ENCODE assay signal across 23 cellular contexts in genomic region chr3:83842511-83842910, GRCh38.
"Had no signal": no experiment of that assay in that cellular context is flagged by ENCODE, and none has a peak within 500 bp of the region (broad histone marks: within the 10 kb centered on the region; RNA-seq: fewer than 3 reads in every experiment).

No MANE protein-coding gene starts in this region.

- H3K27ac ChIP-seq: body of pancreas, breast epithelium, SJSA1 had no signal

- ATAC-seq: activated CD8-positive, alpha-beta T cell treated with anti-CD3 and anti-CD28 coated beads, Interleukin-2, amount 10 ng/mL, durations not matched to agents 7 days and 5 days; activated naive CD8-positive, alpha-beta T cell treated with anti-CD3 and anti-CD28 coated beads, Interleukin-2, amount 50 U/mL, for 24 hours; activated T-cell treated with anti-CD3 and anti-CD28 coated beads, Interleukin-2, amount 50 U/mL, for 4 hours; body of pancreas; Panc1 had no signal

- DNase-seq: activated CD4-positive, alpha-beta T cell treated with anti-CD3 and anti-CD28 coated beads, Interleukin-2, amount 10 ng/mL, durations not matched to agents 7 days and 5 days; activated CD4-positive, alpha-beta T cell treated with anti-CD3 and anti-CD28 coated beads, Interleukin-2, amount 50 U/mL, for 48 hours; activated CD8-positive, alpha-beta T cell treated with anti-CD3 and anti-CD28 coated beads, Interleukin-2, amount 10 ng/mL, durations not matched to agents 7 days and 5 days; activated naive CD4-positive, alpha-beta T cell treated with anti-CD3 and anti-CD28 coated beads, Interleukin-2, amount 10 ng/mL, durations not matched to agents 7 days and 5 days; activated naive CD8-positive, alpha-beta T cell treated with anti-CD3 and anti-CD28 coated beads, Interleukin-2, amount 50 U/mL, for 24 hours; activated T-cell treated with anti-CD3 and anti-CD28 coated beads for 4 hours; activated T-cell treated with anti-CD3 and anti-CD28 coated beads, Interleukin-2, amount 50 U/mL, for 4 hours; anterior cingulate cortex; body of pancreas; cerebellar nuclear complex; Karpas-422; KBM-7; NCI-H1105; NCI-H1417 treated with DMSO at 0.1 percent for 48 hours; NCI-H187 treated with DMSO at 0.1 percent for 48 hours; NCI-H2081; NCI-H345; NCI-H524 treated with DMSO at 0.1 percent for 48 hours; SHP77; SK-N-SH had no signal
